In genomic region chr19:46943150-46943946, GRCh38 we compare ENCODE assay signal across 1 cellular context.
TF ChIP-seq lines count a peak whose summit lies in the region.

No MANE protein-coding gene starts in this region.

TF ChIP-seq in HepG2, 621 proteins besides CTCF, POLR2A, EP300 and RAD21 (continued from another document and continues in another):
- TF ChIP-seq ZNF629 (CRISPR knock-in tag; conservative IDR thresholded peaks at IDR 0.05), result peak; percentile 65; the same call in 1 of the 2 replicates
- TF ChIP-seq CEBPB (IDR thresholded peaks at IDR 0.05; ENCODE audit: borderline replicate concordance, low read depth, low read length), result peak; percentile 95
- TF ChIP-seq ZFP82 (CRISPR knock-in tag; IDR thresholded peaks at IDR 0.05; ENCODE audit: borderline replicate concordance), result no peak
- TF ChIP-seq NFATC3 (CRISPR knock-in tag; IDR thresholded peaks at IDR 0.05), result no peak
- peak; percentile 57 for TF ChIP-seq SALL1 (CRISPR knock-in tag; IDR thresholded peaks at IDR 0.05)
- TF ChIP-seq PHB2 (IDR thresholded peaks at IDR 0.05; ENCODE audit: partially characterized antibody), result no peak
- no peak for TF ChIP-seq BHLHE40 (IDR thresholded peaks at IDR 0.05; ENCODE audit: low read length)
- TF ChIP-seq FOXK1 (CRISPR knock-in tag; IDR thresholded peaks at IDR 0.05; ENCODE audit: borderline replicate concordance, low read depth), result peak; percentile 28; the same call in 1 of the 2 replicates
- TF ChIP-seq SPEN (CRISPR knock-in tag; IDR thresholded peaks at IDR 0.05; ENCODE audit: low read depth), result no peak
- 0 out of 2 replicates have a peak, but pooled peaks have one; percentile 37 for TF ChIP-seq ZNF280D (CRISPR knock-in tag; IDR thresholded peaks at IDR 0.05)
- TF ChIP-seq, protein P1, sequence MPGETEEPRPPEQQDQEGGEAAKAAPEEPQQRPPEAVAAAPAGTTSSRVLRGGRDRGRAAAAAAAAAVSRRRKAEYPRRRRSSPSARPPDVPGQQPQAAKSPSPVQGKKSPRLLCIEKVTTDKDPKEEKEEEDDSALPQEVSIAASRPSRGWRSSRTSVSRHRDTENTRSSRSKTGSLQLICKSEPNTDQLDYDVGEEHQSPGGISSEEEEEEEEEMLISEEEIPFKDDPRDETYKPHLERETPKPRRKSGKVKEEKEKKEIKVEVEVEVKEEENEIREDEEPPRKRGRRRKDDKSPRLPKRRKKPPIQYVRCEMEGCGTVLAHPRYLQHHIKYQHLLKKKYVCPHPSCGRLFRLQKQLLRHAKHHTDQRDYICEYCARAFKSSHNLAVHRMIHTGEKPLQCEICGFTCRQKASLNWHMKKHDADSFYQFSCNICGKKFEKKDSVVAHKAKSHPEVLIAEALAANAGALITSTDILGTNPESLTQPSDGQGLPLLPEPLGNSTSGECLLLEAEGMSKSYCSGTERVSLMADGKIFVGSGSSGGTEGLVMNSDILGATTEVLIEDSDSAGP (CRISPR knock-in tag; IDR thresholded peaks at IDR 0.05; ENCODE audit: borderline replicate concordance), result peak; percentile 82
- TF ChIP-seq ZFY (CRISPR knock-in tag; IDR thresholded peaks at IDR 0.05), result peak; percentile 43; the same call in 1 of the 2 replicates
- no peak for TF ChIP-seq SIN3A (IDR thresholded peaks at IDR 0.05; ENCODE audit: borderline replicate concordance, low read depth, low read length)
- TF ChIP-seq TOPORS (CRISPR knock-in tag; IDR thresholded peaks at IDR 0.05), result 0 out of 2 replicates have a peak, but pooled peaks have one; percentile 53
- no peak for TF ChIP-seq FOXK2 (IDR thresholded peaks at IDR 0.05)
- peak; percentile 80 for TF ChIP-seq ZMYM3 (CRISPR knock-in tag; IDR thresholded peaks at IDR 0.05)
- TF ChIP-seq DPF2 (CRISPR knock-in tag; IDR thresholded peaks at IDR 0.05; ENCODE audit: borderline replicate concordance, low read depth), result 0 out of 2 replicates have a peak, but pooled peaks have one; percentile 21
- no peak for TF ChIP-seq PATZ1 (CRISPR knock-in tag; IDR thresholded peaks at IDR 0.05)
- TF ChIP-seq BCL3 (CRISPR knock-in tag; IDR thresholded peaks at IDR 0.05), result no peak
- TF ChIP-seq ZNF772 (CRISPR knock-in tag; IDR thresholded peaks at IDR 0.05), result no peak
- no peak for TF ChIP-seq KMT2B (CRISPR knock-in tag; IDR thresholded peaks at IDR 0.05)
- no peak for TF ChIP-seq ZNF724P (CRISPR knock-in tag; IDR thresholded peaks at IDR 0.05; ENCODE audit: borderline replicate concordance)
- 0 out of 2 replicates have a peak, but pooled peaks have one; percentile 27 for TF ChIP-seq ZMYM2 (CRISPR knock-in tag; IDR thresholded peaks at IDR 0.05)
- TF ChIP-seq ZNF598 (CRISPR knock-in tag; IDR thresholded peaks at IDR 0.05; ENCODE audit: borderline replicate concordance), result no peak
- TF ChIP-seq NCOA2 (CRISPR knock-in tag; IDR thresholded peaks at IDR 0.05), result no peak
- TF ChIP-seq MAX (IDR thresholded peaks at IDR 0.05), result peak; percentile 48
- TF ChIP-seq GABPA (IDR thresholded peaks at IDR 0.05; ENCODE audit: low read depth, low read length), result no peak
- no peak for TF ChIP-seq GABPA (CRISPR knock-in tag; IDR thresholded peaks at IDR 0.05; ENCODE audit: low read depth)
- no peak for TF ChIP-seq ZNF800 (CRISPR knock-in tag; IDR thresholded peaks at IDR 0.05)
- TF ChIP-seq RBM39 (IDR thresholded peaks at IDR 0.05; ENCODE audit: low read depth, low read length, poor library complexity, severe bottlenecking), result no peak
- 0 out of 2 replicates have a peak, but pooled peaks have one; percentile 43 for TF ChIP-seq CSRNP1 (CRISPR knock-in tag; IDR thresholded peaks at IDR 0.05)
- TF ChIP-seq SOX5 (CRISPR knock-in tag; IDR thresholded peaks at IDR 0.05; ENCODE audit: borderline replicate concordance), result peak; percentile 36; the same call in 1 of the 2 replicates
- TF ChIP-seq ZSCAN30 (CRISPR knock-in tag; IDR thresholded peaks at IDR 0.05), result no peak
- 0 out of 2 replicates have a peak, but pooled peaks have one; percentile 39 for TF ChIP-seq ISL2 (CRISPR knock-in tag; IDR thresholded peaks at IDR 0.05)
- TF ChIP-seq KIAA2018 (CRISPR knock-in tag; IDR thresholded peaks at IDR 0.05; ENCODE audit: borderline replicate concordance), result no peak
- peak; percentile 23; the same call in 1 of the 2 replicates for TF ChIP-seq BCL6 (CRISPR knock-in tag; IDR thresholded peaks at IDR 0.05)
- TF ChIP-seq ZNF296 (CRISPR knock-in tag; conservative IDR thresholded peaks at IDR 0.05), result no peak
- TF ChIP-seq, protein P2, sequence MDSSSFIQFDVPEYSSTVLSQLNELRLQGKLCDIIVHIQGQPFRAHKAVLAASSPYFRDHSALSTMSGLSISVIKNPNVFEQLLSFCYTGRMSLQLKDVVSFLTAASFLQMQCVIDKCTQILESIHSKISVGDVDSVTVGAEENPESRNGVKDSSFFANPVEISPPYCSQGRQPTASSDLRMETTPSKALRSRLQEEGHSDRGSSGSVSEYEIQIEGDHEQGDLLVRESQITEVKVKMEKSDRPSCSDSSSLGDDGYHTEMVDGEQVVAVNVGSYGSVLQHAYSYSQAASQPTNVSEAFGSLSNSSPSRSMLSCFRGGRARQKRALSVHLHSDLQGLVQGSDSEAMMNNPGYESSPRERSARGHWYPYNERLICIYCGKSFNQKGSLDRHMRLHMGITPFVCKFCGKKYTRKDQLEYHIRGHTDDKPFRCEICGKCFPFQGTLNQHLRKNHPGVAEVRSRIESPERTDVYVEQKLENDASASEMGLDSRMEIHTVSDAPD (CRISPR knock-in tag; IDR thresholded peaks at IDR 0.05), result peak; percentile 76; the same call in 1 of the 2 replicates
